ENCODE assay signal across 10 cellular contexts in genomic region chr3:63684081-63684480, GRCh38. TPM values are rescaled to one million over a fixed set of nuclear protein-coding genes. Genes with fewer than 3 reads are reported as not detected.
"Had no signal": no experiment of that assay in that cellular context is flagged by ENCODE, and none has a peak within 500 bp of the region (broad histone marks: within the 10 kb centered on the region; RNA-seq: fewer than 3 reads in every experiment).

No MANE protein-coding gene starts in this region.

- H3K9me3 ChIP-seq: HAP-1 had no signal

- ATAC-seq: HCT116 had no signal

- H3K4me3 Mint-ChIP-seq: H9, HFFc6 had no signal

- H3K4me1 ChIP-seq: HAP-1 had no signal

- H3K27ac Mint-ChIP-seq: H9, HFFc6 had no signal

- H3K27ac ChIP-seq: GM23248 had no signal

- H3K4me3 ChIP-seq: GM23248, HAP-1 had no signal

- DNase-seq: GM23248, GOT3, H7, H9, HCEC 1CT, HFFc6 had no signal

- H3K9ac ChIP-seq: GM23248 had no signal

- H3K4me1 Mint-ChIP-seq: H9 had no signal

- H3K9me3 Mint-ChIP-seq: H9, HFFc6 had no signal

- H2AFZ ChIP-seq: GM23248 had no signal

- H3K36me3 ChIP-seq: HAP-1 had no signal

RNA-seq across cellular contexts. Expression of gene SNTN, which starts 31.6 kb away (rescaled TPM):
- total RNA-seq: GM23248, H1, H4, H7, H9, HFFc6 had no signal
- polyA plus RNA-seq: GM23248, H1 had no signal
